In the genomic region with DNA sequence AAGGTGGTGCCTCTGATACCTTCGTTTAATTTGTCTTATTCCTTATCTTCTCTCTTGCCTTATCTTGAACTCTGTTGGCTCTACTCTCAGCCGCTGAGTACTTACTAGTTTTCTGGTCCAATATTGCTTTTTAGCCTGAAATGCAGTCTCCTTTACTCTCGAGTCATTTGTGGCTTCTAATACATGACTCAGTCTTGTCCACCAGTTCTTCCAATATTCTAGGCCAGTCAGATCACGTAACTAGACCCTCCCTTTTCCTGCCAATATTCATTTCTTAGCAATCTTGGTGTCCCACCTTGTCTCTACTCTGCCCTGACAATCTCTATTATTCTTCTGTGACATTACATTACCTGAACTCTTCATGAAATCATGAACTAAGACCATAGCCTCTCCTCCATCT, we compare ENCODE assay signal across 17 cellular contexts.
DNase-seq lines count a peak whose midpoint lies in the region; ATAC-seq, FAIRE-seq and TF ChIP-seq lines count a peak whose summit lies in the region.
"Had no signal": no experiment of that assay in that cellular context is flagged by ENCODE, and none has a peak within 500 bp of the region (broad histone marks: within the 10 kb centered on the region; RNA-seq: fewer than 3 reads in every experiment).

No MANE protein-coding gene starts in this region.

- H3K9me1 ChIP-seq in keratinocyte (ENCODE audit: control insufficient read depth, extremely low read depth, insufficient read depth, low read length) = no peaks in the 10 kb centered on the region

- dilution Hi-C loops in keratinocyte (cut with MboI; ENCODE audit: extremely low pct_ligation_motif_present, low sequenced_read_pairs) = no loop called here

- H3K79me2 ChIP-seq in keratinocyte (ENCODE audit: control insufficient read depth, insufficient read depth, low read length) = no peaks in the 10 kb centered on the region

- H3K9me3 ChIP-seq in keratinocyte (ENCODE audit: control insufficient read depth, low read depth, low read length) = no peaks in the 10 kb centered on the region

- peak; percentile 17 for DNase-seq in EH (ENCODE audit: low read depth)
- peak; percentile 26 for DNase-seq in LHCN-M2 (ENCODE audit: low read depth)
- peak; percentile 66 for DNase-seq in bronchial epithelial cell (ENCODE audit: low read depth)
- DNase-seq in keratinocyte (ENCODE audit: low read depth, low spot score) = no peak
- DNase-seq in middle frontal gyrus (ENCODE audit: extremely low spot score, low spot score) = no peak
- DNase-seq in anterior cingulate cortex (lab: John Stamatoyannopoulos, UW) = no peak
- no peak for DNase-seq in NCI-H2081 (lab: John Stamatoyannopoulos, UW)
- DNase-seq: DMS 273 treated with DMSO at 0.1 percent for 48 hours, MV-4-11, NCI-H1417 treated with DMSO at 0.1 percent for 48 hours, NCI-H2029, NCI-H2171 treated with DMSO at 0.1 percent for 48 hours, NCI-H748 treated with DMSO at 0.1 percent for 48 hours had no signal

- peak overlapping the region; percentile 32 for H2AFZ ChIP-seq in keratinocyte (ENCODE audit: control insufficient read depth, low read length)

- H3K27me3 ChIP-seq in bronchial epithelial cell (ENCODE audit: control insufficient read depth, insufficient read depth, low read length) (no peaks in the 10 kb centered on the region), keratinocyte (ENCODE audit: control insufficient read depth, extremely low read depth, insufficient read depth, low read length) (no peaks in the 10 kb centered on the region)

- H3K4me2 ChIP-seq in keratinocyte (ENCODE audit: control insufficient read depth, extremely low read depth, insufficient read depth, low read depth, low read length) = no peak overlapping the region

- no peak overlapping the region for H3K9ac ChIP-seq in keratinocyte (ENCODE audit: control insufficient read depth, extremely low read depth, insufficient read depth, low read length)

- H3K27ac ChIP-seq in keratinocyte (ENCODE audit: control insufficient read depth, insufficient read depth, low read length) = no peak overlapping the region
- H3K27ac ChIP-seq: C4-2B, HL-60 had no signal

- H3K4me1 ChIP-seq in keratinocyte (ENCODE audit: control insufficient read depth, extremely low read depth, insufficient read depth, low read length) = peaks cover 12% of the 10 kb centered on the region

- H3K36me3 ChIP-seq in bronchial epithelial cell (ENCODE audit: control insufficient read depth, insufficient read depth, low read length) (no peaks in the 10 kb centered on the region), keratinocyte (ENCODE audit: control insufficient read depth in 2 of 2, extremely low read depth in 1 of 2, insufficient read depth in 2 of 2, low read length in 2 of 2) (no peaks in the 10 kb centered on the region)

- no peak for ATAC-seq in HG02970 (IDR thresholded peaks at IDR 0.05; ENCODE audit: low FRiP score, unreplicated experiment)

- no peak for FAIRE-seq in bronchial epithelial cell (lab: Jason Lieb, UNC)
- FAIRE-seq in keratinocyte (lab: Jason Lieb, UNC) = peak; percentile 49
- FAIRE-seq: A204.1 had no signal

- no peak for TF ChIP-seq CTCF in bronchial epithelial cell (IDR thresholded peaks at IDR 0.05; ENCODE audit: insufficient read depth, low read length, severe bottlenecking)
- TF ChIP-seq CTCF in keratinocyte (optimal IDR thresholded peaks at IDR 0.05 in 1 of 3, IDR thresholded peaks at IDR 0.05 in 1 of 3, conservative IDR thresholded peaks at IDR 0.05 in 1 of 3; ENCODE audit: extremely low read depth in 1 of 3, insufficient read depth in 2 of 3, low read length in 3 of 3) = no peak

- H3K4me3 ChIP-seq in bronchial epithelial cell (ENCODE audit: low read depth, low read length) (no peak overlapping the region), keratinocyte (ENCODE audit: control insufficient read depth in 2 of 3, extremely low read depth in 1 of 3, insufficient read depth in 2 of 3, low read depth in 1 of 3, low read length in 3 of 3) (no peak overlapping the region)

- no peaks in the 10 kb centered on the region for H4K20me1 ChIP-seq in keratinocyte (ENCODE audit: control insufficient read depth, extremely low read depth, insufficient read depth, low read length)

Comparison
In these comparisons a context has a peak if more than half of its experiments do, and no peak if none do; other contexts are left out.
1. DNase-seq: peak in EH (single experiment), LHCN-M2 (single experiment) and bronchial epithelial cell (single experiment); none in keratinocyte (single experiment), middle frontal gyrus (single experiment), anterior cingulate cortex (0 of 58) and NCI-H2081 (0 of 2).